In genomic region chr6:11096109-11096508, GRCh38 we compare ENCODE assay signal across 10 cellular contexts. TPM values are rescaled to one million over a fixed set of nuclear protein-coding genes. Genes with fewer than 3 reads are reported as not detected.
DNase-seq lines count a peak whose midpoint lies in the region; ATAC-seq and TF ChIP-seq lines count a peak whose summit lies in the region.
"Had no signal": no experiment of that assay in that cellular context is flagged by ENCODE, and none has a peak within 500 bp of the region (broad histone marks: within the 10 kb centered on the region; RNA-seq: fewer than 3 reads in every experiment).

No MANE protein-coding gene starts in this region.

- H3K4me3 Mint-ChIP-seq in activated CD4-positive, alpha-beta memory T cell treated with anti-CD3 and anti-CD28 coated beads, Interleukin-2, amount 10 ng/mL, durations not matched to agents 7 days and 5 days = peak overlapping the region; percentile 34

- H3K4me1 ChIP-seq in DND-41 (ENCODE audit: insufficient read depth, low read length) = peaks cover 25% of the 10 kb centered on the region
- peaks cover 24% of the 10 kb centered on the region for H3K4me1 ChIP-seq in Karpas-422 (ENCODE audit: low read length)
- peaks cover 12% of the 10 kb centered on the region for H3K4me1 ChIP-seq in upper lobe of right lung

- H3K4me1 Mint-ChIP-seq in activated CD4-positive, alpha-beta memory T cell treated with anti-CD3 and anti-CD28 coated beads, Interleukin-2, amount 10 ng/mL, durations not matched to agents 7 days and 5 days = peaks cover 33% of the 10 kb centered on the region

- no peaks in the 10 kb centered on the region for H3K27me3 ChIP-seq in DND-41 (ENCODE audit: insufficient read depth, low read length, poor library complexity)
- no peaks in the 10 kb centered on the region for H3K27me3 ChIP-seq in Karpas-422 (ENCODE audit: low read length)
- H3K27me3 ChIP-seq in upper lobe of right lung = no peaks in the 10 kb centered on the region

- peaks cover 5% of the 10 kb centered on the region for H3K9me3 Mint-ChIP-seq in activated CD4-positive, alpha-beta memory T cell treated with anti-CD3 and anti-CD28 coated beads, Interleukin-2, amount 10 ng/mL, durations not matched to agents 7 days and 5 days
- H3K9me3 Mint-ChIP-seq: T-cell had no signal

- H3K4me3 ChIP-seq in DND-41 (ENCODE audit: low read depth in 1 of 2, low read length in 2 of 2) = peak overlapping the region in 1 of 2 experiments; percentile 88; a peak in 2 of 4 replicates
- H3K4me3 ChIP-seq in Karpas-422 (ENCODE audit: low read length) = peak overlapping the region; percentile 79; the same call in 1 of the 2 replicates
- H3K4me3 ChIP-seq in upper lobe of right lung = no peak overlapping the region

- peaks cover 26% of the 10 kb centered on the region for H3K36me3 ChIP-seq in DND-41 (ENCODE audit: insufficient read depth, low read length)
- H3K36me3 ChIP-seq in Karpas-422 (ENCODE audit: insufficient read depth, low read length) = peaks cover 7% of the 10 kb centered on the region; the same call in 1 of the 2 replicates
- no peaks in the 10 kb centered on the region for H3K36me3 ChIP-seq in upper lobe of right lung

- no peaks in the 10 kb centered on the region for H3K9me2 ChIP-seq in Karpas-422 (replicated peaks; ENCODE audit: insufficient read depth, low read length)

- no peak for ATAC-seq in DND-41 (ENCODE audit: insufficient read depth, low read depth)
- ATAC-seq in HG03196 (IDR thresholded peaks at IDR 0.05; ENCODE audit: unreplicated experiment) = no peak
- no peak for ATAC-seq in upper lobe of right lung
- ATAC-seq: T-cell had no signal

- H3K9me3 ChIP-seq in DND-41 (ENCODE audit: insufficient read depth, low read length, severe bottlenecking) = peaks cover 4% of the 10 kb centered on the region
- H3K9me3 ChIP-seq in Karpas-422 (ENCODE audit: low read length) = no peaks in the 10 kb centered on the region
- H3K9me3 ChIP-seq in upper lobe of right lung = no peaks in the 10 kb centered on the region

- TF ChIP-seq CTCF in DND-41 (IDR thresholded peaks at IDR 0.05; ENCODE audit: borderline replicate concordance, extremely low read depth, low read length, poor library complexity, severe bottlenecking) (no peak), upper lobe of right lung (IDR thresholded peaks at IDR 0.05) (no peak)

- H3K27me3 Mint-ChIP-seq in activated CD4-positive, alpha-beta memory T cell treated with anti-CD3 and anti-CD28 coated beads, Interleukin-2, amount 10 ng/mL, durations not matched to agents 7 days and 5 days = no peaks in the 10 kb centered on the region
- H3K27me3 Mint-ChIP-seq: T-cell had no signal

- intact Hi-C loops in upper lobe of right lung (cut with DNase I) = no loop called here

- POLR2A ChIA-PET in activated CD4-positive, alpha-beta memory T cell treated with anti-CD3 and anti-CD28 coated beads, Interleukin-2, amount 10 ng/mL, durations not matched to agents 7 days and 5 days (lab: Charles Lee) = interaction anchor here (0.6 to 1.5 kb wide), 3 partner anchors 317 to 405 kb away, joined by 3 to 5 read pairs (median 3); no protein-coding TSS in a partner anchor

- H3K36me3 Mint-ChIP-seq in activated CD4-positive, alpha-beta memory T cell treated with anti-CD3 and anti-CD28 coated beads, Interleukin-2, amount 10 ng/mL, durations not matched to agents 7 days and 5 days (ENCODE audit: low read depth) = peaks cover 33% of the 10 kb centered on the region

- H3K79me2 ChIP-seq in DND-41 (ENCODE audit: insufficient read depth, low read length) (peaks cover 72% of the 10 kb centered on the region), Karpas-422 (ENCODE audit: low read length) (peaks cover 70% of the 10 kb centered on the region)

- no peak overlapping the region for H3K27ac Mint-ChIP-seq in activated CD4-positive, alpha-beta memory T cell treated with anti-CD3 and anti-CD28 coated beads, Interleukin-2, amount 10 ng/mL, durations not matched to agents 7 days and 5 days
- H3K27ac Mint-ChIP-seq: T-cell had no signal

- CTCF ChIA-PET in activated CD4-positive, alpha-beta memory T cell treated with anti-CD3 and anti-CD28 coated beads, Interleukin-2, amount 10 ng/mL, durations not matched to agents 7 days and 5 days (lab: Charles Lee) = interaction anchor here (1.0 to 1.8 kb wide), 5 partner anchors 10 to 400 kb away, joined by 3 to 4 read pairs (median 3); no protein-coding TSS in a partner anchor

- H3K4me2 ChIP-seq in DND-41 (ENCODE audit: insufficient read depth, low read length) (peak overlapping the region; percentile 64), Karpas-422 (ENCODE audit: low read depth, low read length, poor library complexity, severe bottlenecking) (peak overlapping the region; percentile 83)

- H3K9ac ChIP-seq in DND-41 (ENCODE audit: low read depth, low read length) = peak overlapping the region; percentile 97
- peak overlapping the region; percentile 94 for H3K9ac ChIP-seq in Karpas-422 (ENCODE audit: low read length)

- peak; percentile 35 for DNase-seq in DND-41
- DNase-seq in Karpas-422 = peak; percentile 53
- peak; percentile 22 for DNase-seq in activated CD4-positive, alpha-beta memory T cell treated with anti-CD3 and anti-CD28 coated beads, Interleukin-2, amount 10 ng/mL, durations not matched to agents 7 days and 5 days
- peak; percentile 23 for DNase-seq in inferior parietal cortex (ENCODE audit: extremely low spot score)
- no peak for DNase-seq in mesenteric fat pad (ENCODE audit: low spot score)
- no peak for DNase-seq in GM19238 (ENCODE audit: insufficient read length, low spot score)
- no peak for DNase-seq in upper lobe of right lung

- H4K20me1 ChIP-seq in DND-41 (ENCODE audit: insufficient read depth, low read length) (peaks cover 10% of the 10 kb centered on the region; the same call in 1 of the 2 replicates), Karpas-422 (ENCODE audit: insufficient read depth, low read depth, low read length) (peaks cover 2% of the 10 kb centered on the region)

- H3K27ac ChIP-seq in DND-41 (ENCODE audit: low read length) = no peak overlapping the region; the same call in 1 of the 2 replicates
- H3K27ac ChIP-seq in Karpas-422 (ENCODE audit: low read length) = no peak overlapping the region
- H3K27ac ChIP-seq in upper lobe of right lung = no peak overlapping the region

- H2AFZ ChIP-seq in DND-41 (ENCODE audit: low read depth, low read length) (no peak overlapping the region), Karpas-422 (ENCODE audit: low read length) (no peak overlapping the region)

RNA-seq across cellular contexts. Expression of gene SMIM13, which starts 2.5 kb away (rescaled TPM):
- 6.9 and 8.9 TPM in 2 replicates for total RNA-seq in Karpas-422 (2014; rRNA removed; shearing (Covaris generic); ENCODE audit: low replicate concordance)
- 1 to 10 TPM; 9.0 to 9.4 TPM for total RNA-seq in activated CD4-positive, alpha-beta memory T cell treated with anti-CD3 and anti-CD28 coated beads, Interleukin-2, amount 10 ng/mL, durations not matched to agents 7 days and 5 days
- total RNA-seq in mesenteric fat pad (9.5 TPM), upper lobe of right lung (8.4 TPM)

RNA-seq across cellular contexts. Expression of gene ERVFRD-1, which starts 15.4 kb away (rescaled TPM):
- total RNA-seq in Karpas-422 (2014; rRNA removed; shearing (Covaris generic); ENCODE audit: low replicate concordance) = not detected in 2 replicates
- total RNA-seq in activated CD4-positive, alpha-beta memory T cell treated with anti-CD3 and anti-CD28 coated beads, Interleukin-2, amount 10 ng/mL, durations not matched to agents 7 days and 5 days = not detected
- total RNA-seq in mesenteric fat pad (0.13 TPM), upper lobe of right lung (0.55 TPM)

RNA-seq across cellular contexts. Expression of gene ELOVL2, which starts 52.0 kb away (rescaled TPM):
- total RNA-seq in Karpas-422 (2014; rRNA removed; shearing (Covaris generic); ENCODE audit: low replicate concordance) = 0.07 TPM in 1 of 2 replicates, not detected in the other
- total RNA-seq in activated CD4-positive, alpha-beta memory T cell treated with anti-CD3 and anti-CD28 coated beads, Interleukin-2, amount 10 ng/mL, durations not matched to agents 7 days and 5 days = not detected
- total RNA-seq in mesenteric fat pad = 0.10 TPM
- 0.23 TPM for total RNA-seq in upper lobe of right lung
- total RNA-seq: mononuclear cell had no signal

Comparison
In these comparisons a context has a peak if more than half of its experiments do, and no peak if none do; other contexts are left out.
1. DNase-seq: peak in DND-41 (single experiment), Karpas-422 (single experiment), activated CD4-positive, alpha-beta memory T cell treated with anti-CD3 and anti-CD28 coated beads, Interleukin-2, amount 10 ng/mL, durations not matched to agents 7 days and 5 days (single experiment) and inferior parietal cortex (single experiment); none in mesenteric fat pad (single experiment), GM19238 (single experiment) and upper lobe of right lung (single experiment).